In the genomic region with DNA sequence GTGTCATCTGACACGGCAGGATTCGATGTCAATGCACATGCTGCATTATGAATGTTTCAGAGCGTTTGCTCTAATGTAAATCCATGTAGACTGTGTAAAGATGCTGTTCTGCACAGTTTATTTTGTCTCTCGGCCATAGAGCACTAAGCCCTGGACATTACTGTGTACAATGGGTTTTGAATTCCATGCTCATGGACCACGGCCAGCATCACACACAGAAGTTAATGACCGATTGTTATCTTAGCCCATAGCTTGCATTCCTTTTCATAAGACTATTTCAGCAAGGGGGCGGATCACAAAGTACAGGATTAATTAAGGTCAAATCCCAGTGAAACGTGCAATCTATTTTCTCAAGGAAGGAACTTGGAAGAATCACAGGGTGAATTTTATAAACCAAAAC, we compare ENCODE assay signal across 15 cellular contexts.
DNase-seq lines count a peak whose midpoint lies in the region; ATAC-seq, FAIRE-seq and TF ChIP-seq lines count a peak whose summit lies in the region.
"Had no signal": no experiment of that assay in that cellular context is flagged by ENCODE, and none has a peak within 500 bp of the region (broad histone marks: within the 10 kb centered on the region; RNA-seq: fewer than 3 reads in every experiment).

No MANE protein-coding gene starts in this region.

- no peak overlapping the region for H3K18ac ChIP-seq in neuronal stem cell (ENCODE audit: low read length)

- no peak overlapping the region for H2BK15ac ChIP-seq in neuronal stem cell (ENCODE audit: low read length)

- FAIRE-seq in kidney (lab: Jason Lieb, UNC) = peak; percentile 27

- no peak for ATAC-seq in GM18907 (IDR thresholded peaks at IDR 0.05; ENCODE audit: unreplicated experiment)

- H2BK120ac ChIP-seq in neuronal stem cell (ENCODE audit: low read depth, low read length) = no peak overlapping the region

- H2BK12ac ChIP-seq in neuronal stem cell (ENCODE audit: low read length) = no peak overlapping the region

- no peak overlapping the region for H3K14ac ChIP-seq in neuronal stem cell (ENCODE audit: low read length)

- in situ Hi-C loops in astrocyte of the spinal cord (cut with HindIII; ENCODE audit: low sequenced_read_pairs) = no loop called here

- no peak overlapping the region for H2AFZ ChIP-seq in neuronal stem cell (ENCODE audit: low read length)

- no peaks in the 10 kb centered on the region for H3K27me3 ChIP-seq in thyroid gland
- no peaks in the 10 kb centered on the region for H3K27me3 ChIP-seq in neuronal stem cell (ENCODE audit: control insufficient read depth in 3 of 3, insufficient read depth in 3 of 3, low read depth in 1 of 3, low read length in 3 of 3)
- H3K27me3 ChIP-seq: heart right ventricle, stomach had no signal

- no peak overlapping the region for H3K4me2 ChIP-seq in neuronal stem cell (ENCODE audit: insufficient read depth, low read length, poor library complexity, severe bottlenecking)

- H3K9me3 ChIP-seq in kidney (ENCODE audit: control insufficient read depth in 1 of 2, low read length in 2 of 2) (no peaks in the 10 kb centered on the region), thyroid gland (no peaks in the 10 kb centered on the region), neuronal stem cell (replicated peaks in 1 of 2; ENCODE audit: control insufficient read depth in 2 of 2, insufficient read depth in 1 of 2, low read depth in 1 of 2, low read length in 2 of 2) (no peaks in the 10 kb centered on the region)
- H3K9me3 ChIP-seq: heart right ventricle, stomach had no signal

- TF ChIP-seq CTCF in astrocyte of the spinal cord (IDR thresholded peaks at IDR 0.05; ENCODE audit: low read depth, low read length) = no peak
- no peak for TF ChIP-seq CTCF in kidney (IDR thresholded peaks at IDR 0.05; ENCODE audit: borderline replicate concordance, extremely low read depth, insufficient read depth)
- TF ChIP-seq CTCF in thyroid gland (IDR thresholded peaks at IDR 0.05) = no peak

- H3K4ac ChIP-seq in neuronal stem cell (ENCODE audit: low read length) = no peak overlapping the region

- no peaks in the 10 kb centered on the region for H3K79me1 ChIP-seq in neuronal stem cell (ENCODE audit: low read depth, low read length)

- H3K4me1 ChIP-seq in kidney (ENCODE audit: control insufficient read depth in 1 of 2, insufficient read depth in 1 of 2, low read depth in 1 of 2, low read length in 2 of 2) (no peaks in the 10 kb centered on the region), thyroid gland (peaks cover 28 to 37% of the 10 kb centered on the region in 2 donors), neuronal stem cell (ENCODE audit: control insufficient read depth in 2 of 2, insufficient read depth in 1 of 2, low read depth in 1 of 2, low read length in 2 of 2) (peaks cover 5 to 6% of the 10 kb centered on the region in 2 donors)

- H3K23ac ChIP-seq in neuronal stem cell (ENCODE audit: low read depth, low read length, poor library complexity) = no peak overlapping the region

- H3K36me3 ChIP-seq in kidney (ENCODE audit: control insufficient read depth in 1 of 2, insufficient read depth in 2 of 2, low read length in 2 of 2) (no peaks in the 10 kb centered on the region), thyroid gland (no peaks in the 10 kb centered on the region), neuronal stem cell (replicated peaks in 1 of 2; ENCODE audit: control insufficient read depth in 2 of 2, insufficient read depth in 2 of 2, low read length in 2 of 2) (no peaks in the 10 kb centered on the region)
- H3K36me3 ChIP-seq: heart right ventricle, stomach had no signal

- intact Hi-C loops in kidney (cut with DNase I) = no loop called here
- intact Hi-C loops in thyroid gland (cut with DNase I) = no loop called here

- no peak overlapping the region for H4K8ac ChIP-seq in neuronal stem cell (ENCODE audit: low read depth, low read length)

- H3K27ac ChIP-seq in kidney (ENCODE audit: low read depth in 2 of 2, low read length in 2 of 2) = no peak overlapping the region
- H3K27ac ChIP-seq in thyroid gland = peak overlapping the region in 2 of 3 donors; percentile 71 to 78
- no peak overlapping the region for H3K27ac ChIP-seq in neuronal stem cell (replicated peaks; ENCODE audit: low read length)
- H3K27ac ChIP-seq: 22Rv1, heart right ventricle, stomach had no signal

- H2AK5ac ChIP-seq in neuronal stem cell (ENCODE audit: low read depth, low read length) = no peak overlapping the region

- 11 to 19% methylated on average over 8 of the region's 8 CpGs for WGBS in thyroid gland, 2 donors
- WGBS in neuronal stem cell (ENCODE audit: extremely low coverage in 2 of 2, insufficient read length in 2 of 2, insufficient replicate concordance in 1 of 2), 2 donors = no CpG with 5 or more reads among the region's 8 CpGs

- H3K9ac ChIP-seq in kidney (ENCODE audit: low read length in 2 of 2) (no peak overlapping the region), neuronal stem cell (ENCODE audit: low read depth, low read length, poor library complexity) (no peak overlapping the region)

- TF ChIP-seq POLR2A in thyroid gland (IDR thresholded peaks at IDR 0.05) = no peak

- H3K4me3 ChIP-seq in astrocyte of the spinal cord (ENCODE audit: low read depth, low read length) = no peak overlapping the region
- no peak overlapping the region for H3K4me3 ChIP-seq in kidney (ENCODE audit: low read length in 2 of 2)
- H3K4me3 ChIP-seq in thyroid gland (replicated peaks in 1 of 3) = no peak overlapping the region
- H3K4me3 ChIP-seq in neuronal stem cell (ENCODE audit: low read length in 2 of 2) = no peak overlapping the region
- H3K4me3 ChIP-seq: heart right ventricle, stomach had no signal

- peak; percentile 8 for DNase-seq in NCI-H748 (lab: John Stamatoyannopoulos, UW; ENCODE audit: unreplicated experiment)
- DNase-seq in NCI-H748 treated with DMSO at 0.1 percent for 48 hours (lab: John Stamatoyannopoulos, UW) = no peak
- peak; percentile 90 for DNase-seq in astrocyte of the spinal cord (ENCODE audit: low read depth, low spot score)
- no peak for DNase-seq in kidney
- DNase-seq in thyroid gland = peak; percentile 86 to 93
- DNase-seq in neuronal stem cell (ENCODE audit: low spot score) = no peak
- no peak for DNase-seq in NCI-H187 treated with DMSO at 0.1 percent for 48 hours (lab: John Stamatoyannopoulos, UW)
- DNase-seq: activated T-cell treated with anti-CD3 and anti-CD28 coated beads, Interleukin-2, amount 50 U/mL, for 1 hour; GF-D8; GOT3; heart right ventricle; NCI-H1105; stomach had no signal

- H2BK5ac ChIP-seq in neuronal stem cell (ENCODE audit: low read length) = no peak overlapping the region

- no peak overlapping the region for H4K91ac ChIP-seq in neuronal stem cell (ENCODE audit: low read depth, low read length, poor library complexity)

Comparison
In these comparisons a context has a peak if more than half of its experiments do, and no peak if none do; other contexts are left out.
1. DNase-seq: peak in NCI-H748 (single experiment), astrocyte of the spinal cord (single experiment) and thyroid gland (2 of 2); none in NCI-H748 treated with DMSO at 0.1 percent for 48 hours (single experiment), kidney (single experiment), neuronal stem cell (single experiment) and NCI-H187 treated with DMSO at 0.1 percent for 48 hours (single experiment).
2. H3K27ac ChIP-seq: peak in thyroid gland (2 of 3); none in kidney (0 of 2) and neuronal stem cell (single experiment).